In the genomic region with DNA sequence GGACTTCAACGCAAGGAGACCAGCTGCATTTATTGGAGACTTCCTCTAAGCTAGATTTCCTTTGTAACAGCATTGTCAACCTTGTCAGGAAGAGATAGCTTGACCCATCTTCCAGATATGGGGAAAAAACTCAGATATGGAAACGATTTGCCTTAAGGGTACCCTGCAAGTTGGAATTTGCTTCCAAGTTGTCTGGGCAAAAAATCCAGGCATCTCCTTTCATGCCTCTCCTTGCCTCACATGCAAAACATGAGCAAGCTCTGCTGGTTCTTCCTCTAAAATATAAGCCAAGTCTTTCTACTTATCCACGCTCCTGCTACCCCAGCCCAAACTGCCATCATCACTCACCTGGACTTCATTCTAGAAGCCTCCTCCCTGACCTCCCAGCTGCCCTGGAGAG, we compare ENCODE assay signal across 32 cellular contexts.
"Had no signal": no experiment of that assay in that cellular context is flagged by ENCODE, and none has a peak within 500 bp of the region (broad histone marks: within the 10 kb centered on the region; RNA-seq: fewer than 3 reads in every experiment).

No MANE protein-coding gene starts in this region.

- H3K27me3 ChIP-seq: ascending aorta, heart left ventricle, pancreas, sigmoid colon, upper lobe of left lung, vagina had no signal

- H3K27ac Mint-ChIP-seq: activated B cell treated with CpG ODN at 0.5 μM for 24 hours; activated naive CD4-positive, alpha-beta T cell treated with anti-CD3 and anti-CD28 coated beads, Interleukin-2, amount 10 ng/mL, durations not matched to agents 7 days and 5 days; activated T-helper 1 cell treated with anti-CD3 and anti-CD28 coated beads, Interleukin-12 subunit alpha, Interleukin-12 subunit beta, Interleukin-2, Interleukin-4 antibody, amounts not matched to agents 30 ng/mL and 10 ng/mL and 1 ng/mL, durations not matched to agents 14 hours and 24 hours and 36 hours; brain; memory B cell; naive thymus-derived CD4-positive, alpha-beta T cell; stimulated activated effector memory CD8-positive, alpha-beta T cell treated with anti-CD3 and anti-CD28 coated beads, Interleukin-12 subunit alpha, Interleukin-12 subunit beta, amount 100 ng/mL, for 72 hours; stimulated activated naive CD8-positive, alpha-beta T cell treated with anti-CD3 and anti-CD28 coated beads, Interleukin-15, Interleukin-2, amounts not matched to agents 100 ng/mL and 50 ng/mL, for 24 hours; T-helper 1 cell treated with Interleukin-12 subunit alpha and Interleukin-12 subunit beta and Interleukin-4 antibody, amounts not matched to agents 30 μg/mL and 1 μg/mL, for 36 hours had no signal

- H3K9me3 ChIP-seq: ascending aorta, heart left ventricle, pancreas, psoas muscle, sigmoid colon, upper lobe of left lung, vagina had no signal

- H3K4me1 Mint-ChIP-seq: brain; neural crest cell; stimulated activated effector memory CD8-positive, alpha-beta T cell treated with anti-CD3 and anti-CD28 coated beads, Interleukin-12 subunit alpha, Interleukin-12 subunit beta, amount 100 ng/mL, for 72 hours had no signal

- H3K4me3 Mint-ChIP-seq: activated B cell treated with CpG ODN at 0.5 μM for 24 hours; activated naive CD4-positive, alpha-beta T cell treated with anti-CD3 and anti-CD28 coated beads, Interleukin-2, amount 10 ng/mL, durations not matched to agents 7 days and 5 days; activated naive CD8-positive, alpha-beta T cell treated with anti-CD3 and anti-CD28 coated beads, Interleukin-2, amount 10 ng/mL, durations not matched to agents 7 days and 5 days; activated T-helper 1 cell treated with anti-CD3 and anti-CD28 coated beads, Interleukin-12 subunit alpha, Interleukin-12 subunit beta, Interleukin-2, Interleukin-4 antibody, amounts not matched to agents 30 ng/mL and 10 ng/mL and 1 ng/mL, durations not matched to agents 14 hours and 24 hours and 36 hours; brain; memory B cell; naive thymus-derived CD4-positive, alpha-beta T cell; neural crest cell; stimulated activated effector memory CD8-positive, alpha-beta T cell treated with anti-CD3 and anti-CD28 coated beads, Interleukin-12 subunit alpha, Interleukin-12 subunit beta, amount 100 ng/mL, for 72 hours; stimulated activated naive CD8-positive, alpha-beta T cell treated with anti-CD3 and anti-CD28 coated beads, Interleukin-15, Interleukin-2, amounts not matched to agents 100 ng/mL and 50 ng/mL, for 24 hours; T-helper 1 cell treated with Interleukin-12 subunit alpha and Interleukin-12 subunit beta and Interleukin-4 antibody, amounts not matched to agents 30 μg/mL and 1 μg/mL, for 36 hours had no signal

- ATAC-seq: esophagus mucosa; heart left ventricle; naive thymus-derived CD4-positive, alpha-beta T cell; pancreas; psoas muscle; stimulated activated effector memory CD8-positive, alpha-beta T cell treated with anti-CD3 and anti-CD28 coated beads, Interleukin-12 subunit alpha, Interleukin-12 subunit beta, amount 100 ng/mL, for 72 hours had no signal

- DNase-seq: activated B cell treated with CpG ODN at 0.5 μM for 24 hours; activated CD8-positive, alpha-beta memory T cell treated with anti-CD3 and anti-CD28 coated beads, Interleukin-2, amount 50 U/mL, for 4 hours; activated gamma-delta T cell; activated naive CD4-positive, alpha-beta T cell treated with anti-CD3 and anti-CD28 coated beads, Interleukin-2, amount 10 ng/mL, durations not matched to agents 7 days and 5 days; activated naive CD8-positive, alpha-beta T cell treated with anti-CD3 and anti-CD28 coated beads, Interleukin-2, amount 10 ng/mL, durations not matched to agents 7 days and 5 days; activated T-cell treated with anti-CD3 and anti-CD28 coated beads, Interleukin-2, amount 50 U/mL, for 1 hour; cortex of kidney; foreskin fibroblast; heart left ventricle; hypothalamus; immature natural killer cell; midbrain; naive thymus-derived CD4-positive, alpha-beta T cell; nucleus accumbens; pancreas; psoas muscle; sigmoid colon; small intestine; stimulated activated CD4-positive, alpha-beta T cell treated with anti-CD3 and anti-CD28 coated beads, Interleukin-4, amount 100 ng/mL, for 24 hours; substantia nigra; T-helper 9 cell; upper lobe of left lung had no signal

- H3K4me3 ChIP-seq: ascending aorta, heart left ventricle, pancreas, psoas muscle, sigmoid colon, upper lobe of left lung, vagina had no signal

- H3K4me1 ChIP-seq: ascending aorta, pancreas, psoas muscle, sigmoid colon, vagina had no signal

- H3K27ac ChIP-seq: ascending aorta, heart left ventricle, pancreas, psoas muscle, sigmoid colon, upper lobe of left lung, vagina had no signal

- H3K27me3 Mint-ChIP-seq: activated B cell treated with CpG ODN at 0.5 μM for 24 hours; activated naive CD8-positive, alpha-beta T cell treated with anti-CD3 and anti-CD28 coated beads, Interleukin-2, amount 10 ng/mL, durations not matched to agents 7 days and 5 days; brain; memory B cell; naive thymus-derived CD4-positive, alpha-beta T cell; stimulated activated naive CD8-positive, alpha-beta T cell treated with anti-CD3 and anti-CD28 coated beads, Interleukin-15, Interleukin-2, amounts not matched to agents 100 ng/mL and 50 ng/mL, for 24 hours had no signal

- H3K36me3 ChIP-seq: ascending aorta, heart left ventricle, pancreas, sigmoid colon, upper lobe of left lung, vagina had no signal

- H3K9me3 Mint-ChIP-seq: activated B cell treated with CpG ODN at 0.5 μM for 24 hours; activated naive CD4-positive, alpha-beta T cell treated with anti-CD3 and anti-CD28 coated beads, Interleukin-2, amount 10 ng/mL, durations not matched to agents 7 days and 5 days; activated naive CD8-positive, alpha-beta T cell treated with anti-CD3 and anti-CD28 coated beads, Interleukin-2, amount 10 ng/mL, durations not matched to agents 7 days and 5 days; activated T-helper 1 cell treated with anti-CD3 and anti-CD28 coated beads, Interleukin-12 subunit alpha, Interleukin-12 subunit beta, Interleukin-2, Interleukin-4 antibody, amounts not matched to agents 30 ng/mL and 10 ng/mL and 1 ng/mL, durations not matched to agents 14 hours and 24 hours and 36 hours; brain; immature natural killer cell; memory B cell; naive thymus-derived CD4-positive, alpha-beta T cell; neural crest cell; stimulated activated effector memory CD8-positive, alpha-beta T cell treated with anti-CD3 and anti-CD28 coated beads, Interleukin-12 subunit alpha, Interleukin-12 subunit beta, amount 100 ng/mL, for 72 hours; stimulated activated naive CD8-positive, alpha-beta T cell treated with anti-CD3 and anti-CD28 coated beads, Interleukin-15, Interleukin-2, amounts not matched to agents 100 ng/mL and 50 ng/mL, for 24 hours; T-helper 1 cell treated with Interleukin-12 subunit alpha and Interleukin-12 subunit beta and Interleukin-4 antibody, amounts not matched to agents 30 μg/mL and 1 μg/mL, for 36 hours had no signal
